Comparison of ENCODE assay signal across 23 cellular contexts in genomic region chr21:39097981-39098380, GRCh38.
A peak's percentile ranks its signal among the peaks of the same experiment; 100 is the strongest.
DNase-seq lines count a peak whose midpoint lies in the region; ATAC-seq and TF ChIP-seq lines count a peak whose summit lies in the region.
"Had no signal": no experiment of that assay in that cellular context is flagged by ENCODE, and none has a peak within 500 bp of the region (broad histone marks: within the 10 kb centered on the region; RNA-seq: fewer than 3 reads in every experiment).

No MANE protein-coding gene starts in this region.

- no peak for TF ChIP-seq EP300 in transverse colon (IDR thresholded peaks at IDR 0.05; ENCODE audit: low read depth)

- H3K27ac ChIP-seq in left lung (peak overlapping the region; percentile 44 to 94), transverse colon (peak overlapping the region; percentile 10 to 65 (median 36))
- H3K27ac ChIP-seq: GM23248, pancreas, SK-N-MC, thyroid gland, WERI-Rb-1 had no signal

- TF ChIP-seq CTCF in fibroblast of villous mesenchyme (IDR thresholded peaks at IDR 0.05; ENCODE audit: insufficient read depth, low read depth, low read length), result no peak
- TF ChIP-seq CTCF in left lung (IDR thresholded peaks at IDR 0.05), result no peak
- no peak for TF ChIP-seq CTCF in transverse colon (IDR thresholded peaks at IDR 0.05)

- intact Hi-C loops in left lung (cut with DNase I), result no loop called here
- intact Hi-C loops in transverse colon (cut with DNase I; ENCODE audit: low total_unique reads), result no loop called here

- in situ Hi-C loops in transverse colon (cut with MboI; ENCODE audit: low pct_ligation_motif_present in 1 of 4, low pct_unique_long_range_greater_than_20kb in 1 of 4, low sequenced_read_pairs in 3 of 4), result no loop called here

- TF ChIP-seq POLR2A in transverse colon (IDR thresholded peaks at IDR 0.05), result no peak

- H3K36me3 ChIP-seq in left lung (no peaks in the 10 kb centered on the region), transverse colon (no peaks in the 10 kb centered on the region)
- H3K36me3 ChIP-seq: pancreas, sigmoid colon, thyroid gland, WERI-Rb-1 had no signal

- ATAC-seq in left lung, result no peak
- no peak for ATAC-seq in GM19328 (IDR thresholded peaks at IDR 0.05; ENCODE audit: unreplicated experiment)
- ATAC-seq: CD8-positive, alpha-beta T cell; natural killer cell had no signal

- DNase-seq in NCI-H526 (lab: John Stamatoyannopoulos, UW) (peak; percentile 4 to 67), fibroblast of villous mesenchyme (ENCODE audit: low read depth) (peak; percentile 90), left lung (no peak), transverse colon (no peak), T1000 (lab: John Stamatoyannopoulos, UW) (no peak), DMS 273 treated with DMSO at 0.1 percent for 48 hours (lab: John Stamatoyannopoulos, UW) (no peak)
- DNase-seq: activated CD4-positive, alpha-beta T cell treated with anti-CD3 and anti-CD28 coated beads, Interleukin-2, amount 10 ng/mL, durations not matched to agents 7 days and 5 days; activated naive CD4-positive, alpha-beta T cell treated with anti-CD3 and anti-CD28 coated beads, Interleukin-2, amount 50 U/mL, for 16 hours; activated T-cell treated with anti-CD3 and anti-CD28 coated beads, Interleukin-2, amount 50 U/mL, for 48 hours; CD8-positive, alpha-beta T cell; DMS153; GM23248; HFFc6; natural killer cell; NCI-H1436; NCI-H510A treated with DMSO at 0.1 percent for 48 hours; sigmoid colon; stimulated activated CD4-positive, alpha-beta T cell treated with anti-CD3 and anti-CD28 coated beads, Interleukin-15, amount 100 ng/mL, for 24 hours; thyroid gland; WERI-Rb-1 had no signal

- H3K4me1 ChIP-seq in left lung, result peaks cover 0 to 63% of the 10 kb centered on the region in 2 donors
- peaks cover 0 to 16% (median 2%) of the 10 kb centered on the region in 4 donors for H3K4me1 ChIP-seq in transverse colon
- H3K4me1 ChIP-seq: pancreas, sigmoid colon had no signal

- H3K27me3 ChIP-seq in left lung (no peaks in the 10 kb centered on the region), transverse colon (no peaks in the 10 kb centered on the region)
- H3K27me3 ChIP-seq: pancreas, sigmoid colon, thyroid gland had no signal

- H3K9me3 ChIP-seq in left lung (no peaks in the 10 kb centered on the region), transverse colon (no peaks in the 10 kb centered on the region)
- H3K9me3 ChIP-seq: pancreas, sigmoid colon, thyroid gland had no signal

- H3K4me3 ChIP-seq in fibroblast of villous mesenchyme (ENCODE audit: low read depth, low read length), result no peak overlapping the region
- H3K4me3 ChIP-seq in left lung, result no peak overlapping the region
- H3K4me3 ChIP-seq in transverse colon, result no peak overlapping the region
- H3K4me3 ChIP-seq: GM23248, pancreas, sigmoid colon, SK-N-MC, thyroid gland had no signal

- 86% methylated on average over 9 of the region's 9 CpGs; no CpG with 5 or more reads in 1 of the 2 donors for WGBS in transverse colon (ENCODE audit: low coverage in 1 of 2), 2 donors

Comparison
In these comparisons a context has a peak if more than half of its experiments do, and no peak if none do; other contexts are left out.
1. DNase-seq: peak in NCI-H526 (2 of 2) and fibroblast of villous mesenchyme (single experiment); none in left lung (0 of 2), transverse colon (single experiment), T1000 (single experiment) and DMS 273 treated with DMSO at 0.1 percent for 48 hours (single experiment).